In genomic region chr7:112238330-112238729, GRCh38 we compare ENCODE assay signal across 2 cellular contexts.
TF ChIP-seq lines count a peak whose summit lies in the region.

No MANE protein-coding gene starts in this region.

TF ChIP-seq in A549, 52 proteins besides CTCF, POLR2A, EP300 and RAD21:
- no peak for TF ChIP-seq ELK1 (IDR thresholded peaks at IDR 0.05; ENCODE audit: low read depth, low read length)
TF ChIP-seq in A549: peak in this region for 0.

TF ChIP-seq in H1, 55 proteins besides CTCF, POLR2A, EP300 and RAD21 (continued from another document):
- TF ChIP-seq SIRT6 (IDR thresholded peaks at IDR 0.05; ENCODE audit: low read length) (no peak), YY1 (IDR thresholded peaks at IDR 0.05; ENCODE audit: low read depth, low read length) (no peak), HDAC6 (IDR thresholded peaks at IDR 0.05; ENCODE audit: low read depth, low read length) (no peak), GTF2F1 (IDR thresholded peaks at IDR 0.05; ENCODE audit: borderline replicate concordance, low read depth, low read length) (no peak), BACH1 (IDR thresholded peaks at IDR 0.05; ENCODE audit: low read length) (no peak), TEAD4 (IDR thresholded peaks at IDR 0.05; ENCODE audit: low read depth, low read length) (no peak), EGR1 (IDR thresholded peaks at IDR 0.05; ENCODE audit: borderline replicate concordance, low read depth, low read length) (no peak), SP2 (IDR thresholded peaks at IDR 0.05; ENCODE audit: low read length) (no peak), SUZ12 (IDR thresholded peaks at IDR 0.05; ENCODE audit: low read length) (no peak), RBBP5 (IDR thresholded peaks at IDR 0.05; ENCODE audit: borderline replicate concordance, low read depth, low read length) (no peak), ATF3 (IDR thresholded peaks at IDR 0.05; ENCODE audit: insufficient read depth, low read depth, low read length) (no peak), NANOG (IDR thresholded peaks at IDR 0.05; ENCODE audit: insufficient read depth, low read depth, low read length, poor library complexity, severe bottlenecking) (no peak), GABPA (IDR thresholded peaks at IDR 0.05; ENCODE audit: borderline replicate concordance, insufficient read depth, low read length) (no peak), POLR2AphosphoS5 (IDR thresholded peaks at IDR 0.05; ENCODE audit: low read depth, low read length) (no peak), ZNF274 (IDR thresholded peaks at IDR 0.05; ENCODE audit: borderline replicate concordance, extremely low read depth, low read length) (no peak), SIN3A (conservative IDR thresholded peaks at IDR 0.05 in 1 of 2, IDR thresholded peaks at IDR 0.05 in 1 of 2; ENCODE audit: low read depth in 1 of 2, low read length in 2 of 2) (no peak), JUND (IDR thresholded peaks at IDR 0.05; ENCODE audit: low read length) (no peak)
TF ChIP-seq in H1: peak in this region for 0.
